In genomic region chr3:51224283-51224682, GRCh38 we compare ENCODE assay signal across 34 cellular contexts.
"Had no signal": no experiment of that assay in that cellular context is flagged by ENCODE, and none has a peak within 500 bp of the region (broad histone marks: within the 10 kb centered on the region; RNA-seq: fewer than 3 reads in every experiment).

No MANE protein-coding gene starts in this region.

- H3K27me3 Mint-ChIP-seq: activated naive CD4-positive, alpha-beta T cell treated with anti-CD3 and anti-CD28 coated beads, Interleukin-2, amount 10 ng/mL, durations not matched to agents 7 days and 5 days; activated naive CD4-positive, alpha-beta T cell treated with anti-CD3 and anti-CD28 coated beads, Interleukin-2, amount 50 U/mL, for 24 hours; activated naive CD8-positive, alpha-beta T cell; activated naive CD8-positive, alpha-beta T cell treated with anti-CD3 and anti-CD28 coated beads for 36 hours; activated naive CD8-positive, alpha-beta T cell treated with anti-CD3 and anti-CD28 coated beads, Interleukin-2, amount 10 ng/mL, durations not matched to agents 7 days and 5 days; activated naive CD8-positive, alpha-beta T cell treated with anti-CD3 and anti-CD28 coated beads, Interleukin-2, amount 50 U/mL, for 24 hours; activated T-cell treated with anti-CD3 and anti-CD28 coated beads, Interleukin-2, amount 50 U/mL, for 24 hours; activated T-helper 17 cell treated with anti-CD3 and anti-CD28 coated beads, Interleukin-2, amount 50 U/mL, for 72 hours; brain; central memory CD8-positive, alpha-beta T cell had no signal

- H3K4me1 Mint-ChIP-seq: activated naive CD4-positive, alpha-beta T cell treated with anti-CD3 and anti-CD28 coated beads, Interleukin-2, amount 10 ng/mL, durations not matched to agents 7 days and 5 days; activated naive CD4-positive, alpha-beta T cell treated with anti-CD3 and anti-CD28 coated beads, Interleukin-2, amount 50 U/mL, for 24 hours; activated naive CD8-positive, alpha-beta T cell treated with anti-CD3 and anti-CD28 coated beads for 36 hours; activated naive CD8-positive, alpha-beta T cell treated with anti-CD3 and anti-CD28 coated beads, Interleukin-2, amount 50 U/mL, for 24 hours; activated T-helper 17 cell treated with anti-CD3 and anti-CD28 coated beads, Interleukin-2, amount 50 U/mL, for 72 hours; brain had no signal

- H3K36me3 Mint-ChIP-seq: activated naive CD4-positive, alpha-beta T cell treated with anti-CD3 and anti-CD28 coated beads, Interleukin-2, amount 10 ng/mL, durations not matched to agents 7 days and 5 days; activated naive CD4-positive, alpha-beta T cell treated with anti-CD3 and anti-CD28 coated beads, Interleukin-2, amount 50 U/mL, for 24 hours; activated naive CD4-positive, alpha-beta T cell treated with anti-CD3 and anti-CD28 coated beads, Interleukin-2, amount 50 U/mL, for 72 hours; activated naive CD8-positive, alpha-beta T cell treated with anti-CD3 and anti-CD28 coated beads for 36 hours; activated naive CD8-positive, alpha-beta T cell treated with anti-CD3 and anti-CD28 coated beads, Interleukin-2, amount 10 ng/mL, durations not matched to agents 7 days and 5 days had no signal

- H3K4me3 Mint-ChIP-seq: activated naive CD4-positive, alpha-beta T cell treated with anti-CD3 and anti-CD28 coated beads for 36 hours; activated naive CD4-positive, alpha-beta T cell treated with anti-CD3 and anti-CD28 coated beads, Interleukin-2, amount 10 ng/mL, durations not matched to agents 7 days and 5 days; activated naive CD4-positive, alpha-beta T cell treated with anti-CD3 and anti-CD28 coated beads, Interleukin-2, amount 50 U/mL, for 24 hours; activated naive CD8-positive, alpha-beta T cell; activated naive CD8-positive, alpha-beta T cell treated with anti-CD3 and anti-CD28 coated beads for 36 hours; activated naive CD8-positive, alpha-beta T cell treated with anti-CD3 and anti-CD28 coated beads, Interleukin-2, amount 10 ng/mL, durations not matched to agents 7 days and 5 days; activated naive CD8-positive, alpha-beta T cell treated with anti-CD3 and anti-CD28 coated beads, Interleukin-2, amount 50 U/mL, for 24 hours; activated T-cell treated with anti-CD3 and anti-CD28 coated beads, Interleukin-2, amount 50 U/mL, for 24 hours; activated T-cell treated with anti-CD3 and anti-CD28 coated beads, Interleukin-2, amount 50 U/mL, for 4 hours; activated T-helper 1 cell treated with anti-CD3 and anti-CD28 coated beads, Interleukin-12 subunit alpha, Interleukin-12 subunit beta, Interleukin-2, Interleukin-4 antibody, amounts not matched to agents 30 ng/mL and 10 ng/mL and 1 ng/mL, durations not matched to agents 14 hours and 24 hours and 36 hours; activated T-helper 17 cell treated with anti-CD3 and anti-CD28 coated beads, Interleukin-2, amount 50 U/mL, for 72 hours; brain; central memory CD8-positive, alpha-beta T cell had no signal

- H3K9me3 Mint-ChIP-seq: activated naive CD4-positive, alpha-beta T cell treated with anti-CD3 and anti-CD28 coated beads for 36 hours; activated naive CD4-positive, alpha-beta T cell treated with anti-CD3 and anti-CD28 coated beads, Interleukin-2, amount 10 ng/mL, durations not matched to agents 7 days and 5 days; activated naive CD4-positive, alpha-beta T cell treated with anti-CD3 and anti-CD28 coated beads, Interleukin-2, amount 50 U/mL, for 24 hours; activated naive CD4-positive, alpha-beta T cell treated with anti-CD3 and anti-CD28 coated beads, Interleukin-2, amount 50 U/mL, for 72 hours; activated naive CD8-positive, alpha-beta T cell treated with anti-CD3 and anti-CD28 coated beads for 36 hours; activated naive CD8-positive, alpha-beta T cell treated with anti-CD3 and anti-CD28 coated beads, Interleukin-2, amount 10 ng/mL, durations not matched to agents 7 days and 5 days; activated naive CD8-positive, alpha-beta T cell treated with anti-CD3 and anti-CD28 coated beads, Interleukin-2, amount 50 U/mL, for 24 hours; activated T-cell treated with anti-CD3 and anti-CD28 coated beads, Interleukin-2, amount 50 U/mL, for 24 hours; activated T-cell treated with anti-CD3 and anti-CD28 coated beads, Interleukin-2, amount 50 U/mL, for 4 hours; activated T-helper 1 cell treated with anti-CD3 and anti-CD28 coated beads, Interleukin-12 subunit alpha, Interleukin-12 subunit beta, Interleukin-2, Interleukin-4 antibody, amounts not matched to agents 30 ng/mL and 10 ng/mL and 1 ng/mL, durations not matched to agents 14 hours and 24 hours and 36 hours; activated T-helper 17 cell treated with anti-CD3 and anti-CD28 coated beads, Interleukin-2, amount 50 U/mL, for 72 hours; activated T-helper 2 cell treated with anti-CD3 and anti-CD28 coated beads, Interferon-gamma antibody, Interleukin-2, Interleukin-4, amounts not matched to agents 10 μg/mL and 5 μg/mL and 100 μg/mL, durations not matched to agents 14 hours and 24 hours and 36 hours; brain; central memory CD8-positive, alpha-beta T cell had no signal

- ATAC-seq: activated naive CD4-positive, alpha-beta T cell treated with anti-CD3 and anti-CD28 coated beads, Interleukin-2, amount 50 U/mL, for 72 hours; activated naive CD8-positive, alpha-beta T cell treated with anti-CD3 and anti-CD28 coated beads, Interleukin-2, amount 50 U/mL, for 24 hours; activated T-cell treated with anti-CD3 and anti-CD28 coated beads, Interleukin-2, amount 50 U/mL, for 4 hours; activated T-helper 17 cell treated with anti-CD3 and anti-CD28 coated beads, Interleukin-2, amount 50 U/mL, for 72 hours; body of pancreas had no signal

- DNase-seq: activated effector memory CD4-positive, alpha-beta T cell treated with anti-CD3 and anti-CD28 coated beads, Interleukin-2, amount 50 U/mL, for 16 hours; activated effector memory CD4-positive, alpha-beta T cell treated with Interleukin-2 at 50 U/mL for 16 hours; activated gamma-delta T cell; activated gamma-delta T cell treated with Interleukin-2 at 50 U/mL for 16 hours; activated naive CD4-positive, alpha-beta T cell; activated naive CD4-positive, alpha-beta T cell treated with anti-CD3 and anti-CD28 coated beads for 36 hours; activated naive CD4-positive, alpha-beta T cell treated with anti-CD3 and anti-CD28 coated beads, Interleukin-2, amount 10 ng/mL, durations not matched to agents 7 days and 5 days; activated naive CD4-positive, alpha-beta T cell treated with anti-CD3 and anti-CD28 coated beads, Interleukin-2, amount 50 U/mL, for 16 hours; activated naive CD4-positive, alpha-beta T cell treated with Interleukin-2 at 50 U/mL for 16 hours; activated naive CD8-positive, alpha-beta T cell treated with anti-CD3 and anti-CD28 coated beads for 36 hours; activated naive CD8-positive, alpha-beta T cell treated with anti-CD3 and anti-CD28 coated beads, Interleukin-2, amount 10 ng/mL, durations not matched to agents 7 days and 5 days; activated naive CD8-positive, alpha-beta T cell treated with anti-CD3 and anti-CD28 coated beads, Interleukin-2, amount 50 U/mL, for 24 hours; activated T-cell treated with anti-CD3 and anti-CD28 coated beads, Interleukin-2, amount 50 U/mL, for 1 hour; activated T-cell treated with anti-CD3 and anti-CD28 coated beads, Interleukin-2, amount 50 U/mL, for 24 hours; activated T-cell treated with anti-CD3 and anti-CD28 coated beads, Interleukin-2, amount 50 U/mL, for 4 hours; activated T-cell treated with anti-CD3 and anti-CD28 coated beads, Interleukin-2, amount 50 U/mL, for 48 hours; adrenal gland; amniotic stem cell; amygdala; anterior cingulate cortex; aorta; body of pancreas; brain microvascular endothelial cell; caudate nucleus; central memory CD4-positive, alpha-beta T cell; cerebellar nuclear complex had no signal

- H3K27ac Mint-ChIP-seq: activated naive CD4-positive, alpha-beta T cell treated with anti-CD3 and anti-CD28 coated beads for 36 hours; activated naive CD4-positive, alpha-beta T cell treated with anti-CD3 and anti-CD28 coated beads, Interleukin-2, amount 10 ng/mL, durations not matched to agents 7 days and 5 days; activated naive CD4-positive, alpha-beta T cell treated with anti-CD3 and anti-CD28 coated beads, Interleukin-2, amount 50 U/mL, for 24 hours; activated naive CD4-positive, alpha-beta T cell treated with anti-CD3 and anti-CD28 coated beads, Interleukin-2, amount 50 U/mL, for 72 hours; activated naive CD8-positive, alpha-beta T cell; activated naive CD8-positive, alpha-beta T cell treated with anti-CD3 and anti-CD28 coated beads for 36 hours; activated naive CD8-positive, alpha-beta T cell treated with anti-CD3 and anti-CD28 coated beads, Interleukin-2, amount 10 ng/mL, durations not matched to agents 7 days and 5 days; activated naive CD8-positive, alpha-beta T cell treated with anti-CD3 and anti-CD28 coated beads, Interleukin-2, amount 50 U/mL, for 24 hours; activated T-cell treated with anti-CD3 and anti-CD28 coated beads, Interleukin-2, amount 50 U/mL, for 24 hours; activated T-helper 1 cell treated with anti-CD3 and anti-CD28 coated beads, Interleukin-12 subunit alpha, Interleukin-12 subunit beta, Interleukin-2, Interleukin-4 antibody, amounts not matched to agents 30 ng/mL and 10 ng/mL and 1 ng/mL, durations not matched to agents 14 hours and 24 hours and 36 hours; activated T-helper 17 cell treated with anti-CD3 and anti-CD28 coated beads, Interleukin-2, amount 50 U/mL, for 72 hours; activated T-helper 2 cell treated with anti-CD3 and anti-CD28 coated beads, Interferon-gamma antibody, Interleukin-2, Interleukin-4, amounts not matched to agents 10 μg/mL and 5 μg/mL and 100 μg/mL, durations not matched to agents 14 hours and 24 hours and 36 hours; brain had no signal
